ENCODE assay signal across 10 cellular contexts in the genomic region with DNA sequence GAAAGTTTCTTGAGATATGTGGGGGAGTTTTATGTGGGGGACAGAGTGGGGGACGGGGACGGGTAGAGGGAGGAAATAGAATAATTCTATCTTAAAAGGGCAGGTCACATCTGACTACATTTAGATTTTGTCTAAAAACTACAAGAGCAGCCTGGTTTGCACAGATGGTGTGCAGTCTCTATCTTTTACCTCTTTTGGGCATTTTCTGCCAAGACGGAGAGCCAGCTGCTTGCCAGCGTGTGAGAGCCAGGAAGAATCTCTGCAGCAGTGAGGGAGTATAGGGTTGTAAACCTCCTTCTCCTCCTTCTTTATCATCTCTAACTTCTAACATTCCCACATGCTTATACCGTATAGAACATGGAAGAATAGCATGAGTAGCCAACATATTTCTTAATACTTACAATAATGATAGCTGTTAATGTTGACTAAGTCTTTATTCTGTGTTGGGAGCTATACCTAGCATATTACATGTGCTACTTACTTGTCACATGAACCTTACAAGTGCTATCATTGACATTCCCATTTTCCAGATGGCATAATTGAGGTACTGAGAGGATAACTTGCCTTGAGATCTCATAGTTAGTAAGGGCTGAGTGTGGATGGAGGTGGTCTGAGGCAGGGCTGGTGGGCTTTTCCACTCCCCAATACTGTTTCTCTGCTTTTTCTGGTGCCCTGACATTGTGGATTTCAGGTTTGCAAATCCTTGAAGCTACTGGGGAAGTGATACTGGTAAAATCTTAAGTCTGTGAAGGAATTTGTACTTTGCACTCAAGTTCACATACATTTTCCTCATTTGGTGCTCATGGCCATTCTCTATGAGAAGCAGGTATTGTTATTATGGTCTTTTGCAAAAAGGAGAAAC. TPM values are rescaled to one million over a fixed set of nuclear protein-coding genes. Genes with fewer than 3 reads are reported as not detected.
DNase-seq lines count a peak whose midpoint lies in the region; ATAC-seq and TF ChIP-seq lines count a peak whose summit lies in the region.
"Had no signal": no experiment of that assay in that cellular context is flagged by ENCODE, and none has a peak within 500 bp of the region (broad histone marks: within the 10 kb centered on the region; RNA-seq: fewer than 3 reads in every experiment).

No MANE protein-coding gene starts in this region.

- H3K9ac ChIP-seq in OCI-LY3 (ENCODE audit: low read length) = peak overlapping the region; percentile 100

- ATAC-seq in GM18511 (IDR thresholded peaks at IDR 0.05; ENCODE audit: unreplicated experiment) = no peak

- in situ Hi-C loops in GM13977 (cut with MboI; ENCODE audit: low pct_unique_long_range_greater_than_20kb, low sequenced_read_pairs, unreplicated experiment) = loop anchor here (10.0 kb wide), 1 partner anchor 88 kb away; no protein-coding TSS in a partner anchor

- 25% methylated on average over 5 of the region's 5 CpGs for WGBS in prostate gland

- H3K36me3 ChIP-seq in OCI-LY3 (replicated peaks; ENCODE audit: low read depth, low read length) (peaks cover 9% of the 10 kb centered on the region), prostate gland (no peaks in the 10 kb centered on the region), A673 (ENCODE audit: insufficient read depth, low read length, poor library complexity, severe bottlenecking) (no peaks in the 10 kb centered on the region)

- intact Hi-C loops in prostate gland (cut with DNase I) (loop anchor here (5.0 kb wide), 1 partner anchor 85 kb away; no protein-coding TSS in a partner anchor), A673 (cut with micrococcal nuclease; ENCODE audit: unreplicated experiment) (no loop called here)

- H3K9me3 ChIP-seq in OCI-LY3 (ENCODE audit: insufficient read depth, low read length) (no peaks in the 10 kb centered on the region), prostate gland (no peaks in the 10 kb centered on the region), A673 (ENCODE audit: low read depth, low read length, poor library complexity, severe bottlenecking) (no peaks in the 10 kb centered on the region)

- TF ChIP-seq CTCF in OCI-LY3 (IDR thresholded peaks at IDR 0.05; ENCODE audit: low read depth, low read length) (no peak), prostate gland (IDR thresholded peaks at IDR 0.05) (no peak), A673 (conservative IDR thresholded peaks at IDR 0.05; ENCODE audit: low read depth, low read length) (no peak), GM13977 (IDR thresholded peaks at IDR 0.05; ENCODE audit: extremely low read depth, insufficient read depth, missing control alignments) (no peak)

- no peak for TF ChIP-seq POLR2A in prostate gland (IDR thresholded peaks at IDR 0.05)

- no peak overlapping the region for H2AFZ ChIP-seq in OCI-LY3 (ENCODE audit: low read depth, low read length)

- peaks cover 65% of the 10 kb centered on the region for H3K4me1 ChIP-seq in OCI-LY3 (ENCODE audit: low read length)
- H3K4me1 ChIP-seq in prostate gland (replicated peaks) = peaks cover 3% of the 10 kb centered on the region
- H3K4me1 ChIP-seq in A673 (ENCODE audit: insufficient read depth, low read length, poor library complexity, severe bottlenecking) = peaks cover 7% of the 10 kb centered on the region

- no TSS peak for BruUV-seq in A673 (replicated peaks; lab: Mats Ljungman, UMichigan)

- DNase-seq in EH (ENCODE audit: low read depth) (peak; percentile 7), germinal center (ENCODE audit: low spot score) (peak; percentile 35), prostate gland (ENCODE audit: low spot score) (no peak), A673 (ENCODE audit: low spot score) (no peak), GM13977 (ENCODE audit: low spot score) (no peak), RKO (ENCODE audit: low spot score) (no peak)
- DNase-seq: central memory CD4-positive, alpha-beta T cell; HCEC 1CT had no signal

- H3K27me3 ChIP-seq in OCI-LY3 (ENCODE audit: low read depth, low read length) (no peaks in the 10 kb centered on the region), prostate gland (replicated peaks; ENCODE audit: insufficient read depth) (no peaks in the 10 kb centered on the region), A673 (replicated peaks; ENCODE audit: insufficient read depth, low read depth, low read length, poor library complexity) (no peaks in the 10 kb centered on the region)

- peak overlapping the region; percentile 100 for H3K27ac ChIP-seq in OCI-LY3 (ENCODE audit: low read length)
- H3K27ac ChIP-seq in prostate gland = peak overlapping the region; percentile 19 to 51
- H3K27ac ChIP-seq in A673 (ENCODE audit: low read depth, low read length, poor library complexity, severe bottlenecking) = no peak overlapping the region

- CTCF ChIA-PET in A673 (lab: Charles Lee) = no interaction called here

- peak overlapping the region; percentile 99 for H3K4me2 ChIP-seq in OCI-LY3 (ENCODE audit: low read length)

- peak overlapping the region; percentile 92 for H3K4me3 ChIP-seq in OCI-LY3 (ENCODE audit: low read length)
- H3K4me3 ChIP-seq in prostate gland = peak overlapping the region in 1 of 2 donors; percentile 11
- no peak overlapping the region for H3K4me3 ChIP-seq in A673 (ENCODE audit: low read depth, low read length, poor library complexity, severe bottlenecking)

- POLR2A ChIA-PET in A673 (lab: Charles Lee; ENCODE audit: low non-redundant PET) = no interaction called here

- peaks cover 47% of the 10 kb centered on the region for H3K79me2 ChIP-seq in OCI-LY3 (ENCODE audit: low read length)

- no peaks in the 10 kb centered on the region for H4K20me1 ChIP-seq in OCI-LY3 (ENCODE audit: insufficient read depth, low read length)

RNA-seq across cellular contexts. Expression of gene ENTPD1, which starts 1.1 kb away (rescaled TPM):
- total RNA-seq in prostate gland = 1 to 10 TPM; 7.0 to 9.3 TPM
- total RNA-seq in A673 (2021) = 0.37 and 0.92 TPM in 2 replicates

Comparison
In these comparisons a context has a peak if more than half of its experiments do, and no peak if none do; other contexts are left out.
1. DNase-seq: peak in EH (single experiment) and germinal center (single experiment); none in prostate gland (single experiment), A673 (single experiment), GM13977 (single experiment) and RKO (single experiment).